ENCODE assay signal across 10 cellular contexts in genomic region chr11:86255896-86256295, GRCh38. TPM values are rescaled to one million over a fixed set of nuclear protein-coding genes. Genes with fewer than 3 reads are reported as not detected.
DNase-seq lines count a peak whose midpoint lies in the region; ATAC-seq, FAIRE-seq and TF ChIP-seq lines count a peak whose summit lies in the region.
"Had no signal": no experiment of that assay in that cellular context is flagged by ENCODE, and none has a peak within 500 bp of the region (broad histone marks: within the 10 kb centered on the region; RNA-seq: fewer than 3 reads in every experiment).

No MANE protein-coding gene starts in this region.

- WGBS in adrenal gland, 4 donors = 85 to 100% (median 91%) methylated on average over 1 of the region's 1 CpG

- FAIRE-seq in kidney (lab: Jason Lieb, UNC) = no peak

- ATAC-seq in GM18519 (IDR thresholded peaks at IDR 0.05; ENCODE audit: low FRiP score, unreplicated experiment) = peak; percentile 90
- peak; percentile 94 for ATAC-seq in GM19455 (IDR thresholded peaks at IDR 0.05; ENCODE audit: unreplicated experiment)
- peak; percentile 96 for ATAC-seq in HG02884 (IDR thresholded peaks at IDR 0.05; ENCODE audit: unreplicated experiment)
- peak; percentile 83 for ATAC-seq in HG03575 (IDR thresholded peaks at IDR 0.05; ENCODE audit: extremely low read depth, insufficient number of reproducible peaks, low FRiP score, unreplicated experiment)

- no peak for DNase-seq in adrenal gland
- no peak for DNase-seq in kidney
- DNase-seq in NCI-H345 (lab: John Stamatoyannopoulos, UW) = no peak
- DNase-seq: COR-L47, NCI-H1092 treated with DMSO at 0.1 percent for 48 hours, SW 1271 had no signal

- H3K27me3 ChIP-seq in adrenal gland = no peaks in the 10 kb centered on the region

- H3K4me1 ChIP-seq in adrenal gland (replicated peaks in 1 of 2) (peaks cover 0 to 9% of the 10 kb centered on the region in 2 donors), kidney (ENCODE audit: control insufficient read depth in 1 of 2, insufficient read depth in 1 of 2, low read depth in 1 of 2, low read length in 2 of 2) (peaks cover 0 to 10% of the 10 kb centered on the region in 2 donors)

- H3K9ac ChIP-seq in kidney (ENCODE audit: low read length in 2 of 2) = no peak overlapping the region

- H3K36me3 ChIP-seq in adrenal gland (replicated peaks in 1 of 2) = peaks cover 0 to 13% of the 10 kb centered on the region in 2 donors
- H3K36me3 ChIP-seq in kidney (ENCODE audit: control insufficient read depth in 1 of 2, insufficient read depth in 2 of 2, low read length in 2 of 2) = peaks cover 7 to 17% of the 10 kb centered on the region in 2 donors

- H3K4me3 ChIP-seq in adrenal gland (no peak overlapping the region), kidney (ENCODE audit: low read length in 2 of 2) (no peak overlapping the region)

- TF ChIP-seq CTCF in adrenal gland (IDR thresholded peaks at IDR 0.05) (no peak), kidney (IDR thresholded peaks at IDR 0.05; ENCODE audit: borderline replicate concordance, extremely low read depth, insufficient read depth) (no peak)

- TF ChIP-seq POLR2A in adrenal gland (IDR thresholded peaks at IDR 0.05) = no peak

- intact Hi-C loops in adrenal gland (cut with DNase I) = no loop called here
- intact Hi-C loops in kidney (cut with DNase I) = no loop called here

- H3K9me3 ChIP-seq in adrenal gland (replicated peaks in 1 of 3) (no peaks in the 10 kb centered on the region), kidney (ENCODE audit: control insufficient read depth in 1 of 2, low read length in 2 of 2) (no peaks in the 10 kb centered on the region)

- no peak overlapping the region for H3K27ac ChIP-seq in adrenal gland
- H3K27ac ChIP-seq in kidney (ENCODE audit: low read depth in 2 of 2, low read length in 2 of 2) = no peak overlapping the region

RNA-seq across cellular contexts. Expression of gene EED, which starts 11.3 kb away (rescaled TPM):
- total RNA-seq in adrenal gland (10 to 100 TPM in 6 of 8 donors, 1 to 10 TPM in 2; 8.5 to 20.7 (median 15.0) TPM), kidney (21.1 TPM)
- polyA plus RNA-seq in adrenal gland (10 to 100 TPM; 13.9 to 17.7 (median 17.4) TPM), kidney (ENCODE audit: insufficient read depth, low read depth, low replicate concordance) (14.9 TPM)

RNA-seq across cellular contexts. Expression of gene HIKESHI, which starts 46.1 kb away (rescaled TPM):
- total RNA-seq in adrenal gland (10 to 100 TPM; 30.4 to 48.2 (median 33.4) TPM), kidney (26.9 TPM)
- polyA plus RNA-seq in adrenal gland (10 to 100 TPM; 38.0 to 47.8 (median 40.2) TPM), kidney (ENCODE audit: insufficient read depth, low read depth, low replicate concordance) (47.0 TPM)
